In the genomic region with DNA sequence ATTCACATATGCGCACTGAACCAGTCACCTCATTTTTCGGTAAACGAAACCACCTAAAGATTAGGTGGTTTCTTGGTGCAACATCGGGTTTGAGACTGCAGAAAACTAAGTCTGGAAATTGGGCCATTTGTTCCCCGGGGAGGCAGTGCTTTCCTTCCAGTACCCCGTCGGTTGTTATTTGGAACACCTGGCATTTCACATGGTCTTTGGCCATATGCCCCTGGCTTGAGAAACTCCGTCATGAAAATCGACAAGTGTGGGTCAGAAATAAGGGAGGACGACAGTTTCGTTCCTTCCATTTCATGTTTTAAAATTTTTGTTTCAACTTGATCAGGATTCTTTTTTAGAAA, we compare ENCODE assay signal across 8 cellular contexts. TPM values are rescaled to one million over a fixed set of nuclear protein-coding genes. Genes with fewer than 3 reads are reported as not detected.
A peak's percentile ranks its signal among the peaks of the same experiment; 100 is the strongest.
DNase-seq lines count a peak whose midpoint lies in the region; ATAC-seq and TF ChIP-seq lines count a peak whose summit lies in the region.

No MANE protein-coding gene starts in this region.

- H3K4me3 ChIP-seq in GM08714 (ENCODE audit: low read length) (peak overlapping the region; percentile 61; the same call in 1 of the 2 replicates), right atrium auricular region (peak overlapping the region; percentile 53 to 55), rectal smooth muscle tissue (ENCODE audit: low read length) (peak overlapping the region; percentile 88)

- peaks cover 0 to 35% of the 10 kb centered on the region in 2 donors for H3K4me1 ChIP-seq in right atrium auricular region
- peaks cover 16% of the 10 kb centered on the region for H3K4me1 ChIP-seq in rectal smooth muscle tissue (ENCODE audit: control insufficient read depth, insufficient read depth, low read length)

- H3K27ac ChIP-seq in right atrium auricular region = peak overlapping the region; percentile 81 to 87
- peak overlapping the region; percentile 84 for H3K27ac ChIP-seq in rectal smooth muscle tissue (ENCODE audit: low read depth, low read length)

- no peaks in the 10 kb centered on the region for H3K9me3 ChIP-seq in T-helper 17 cell (ENCODE audit: control insufficient read depth, low read length, poor library complexity, severe bottlenecking)
- H3K9me3 ChIP-seq in right atrium auricular region = no peaks in the 10 kb centered on the region

- peaks cover 9% of the 10 kb centered on the region for H3K36me3 Mint-ChIP-seq in T-helper 17 cell (ENCODE audit: low read depth)

- peak overlapping the region; percentile 5 for H3K9ac ChIP-seq in rectal smooth muscle tissue (ENCODE audit: low read length)

- no peak for TF ChIP-seq CTCF in right atrium auricular region (IDR thresholded peaks at IDR 0.05)

- H3K36me3 ChIP-seq in right atrium auricular region = no peaks in the 10 kb centered on the region
- no peaks in the 10 kb centered on the region for H3K36me3 ChIP-seq in rectal smooth muscle tissue (ENCODE audit: control insufficient read depth, insufficient read depth, low read length)

- ATAC-seq in T-helper 17 cell (no peak), GM19455 (IDR thresholded peaks at IDR 0.05; ENCODE audit: unreplicated experiment) (no peak), HG03108 (IDR thresholded peaks at IDR 0.05; ENCODE audit: unreplicated experiment) (no peak)
- no peak for ATAC-seq in activated CD4-positive, CD25-positive, alpha-beta regulatory T cell treated with anti-CD3 and anti-CD28 coated beads, Interleukin-2, amount 50 U/mL, for 24 hours

- DNase-seq in T-helper 17 cell = no peak
- DNase-seq in right atrium auricular region (ENCODE audit: low spot score) = no peak
- no peak for DNase-seq in NCI-H82 treated with DMSO at 0.1 percent for 48 hours (lab: John Stamatoyannopoulos, UW; ENCODE audit: unreplicated experiment)

- peaks cover 71% of the 10 kb centered on the region for H3K27me3 Mint-ChIP-seq in T-helper 17 cell

- H3K4me1 Mint-ChIP-seq in T-helper 17 cell = peaks cover 21% of the 10 kb centered on the region

- H3K27me3 ChIP-seq in right atrium auricular region (no peaks in the 10 kb centered on the region), rectal smooth muscle tissue (ENCODE audit: control insufficient read depth, insufficient read depth, low read length) (no peaks in the 10 kb centered on the region)

- peak overlapping the region; percentile 87 for H3K4me3 Mint-ChIP-seq in T-helper 17 cell

- no peak overlapping the region for H3K27ac Mint-ChIP-seq in T-helper 17 cell

RNA-seq across cellular contexts. Expression of a gene that starts 0.5 kb away (rescaled TPM):
- under 1 TPM in 1 of 2 donors, not detected in 1; 0.32 TPM for total RNA-seq in T-helper 17 cell
- total RNA-seq in right atrium auricular region = 10 to 100 TPM; 36.0 to 38.2 TPM

Comparison
In these comparisons a context has a peak if more than half of its experiments do, and no peak if none do; other contexts are left out.
1. RNA of a gene that starts 0.5 kb away (total RNA-seq): 36.0 to 38.2 TPM in right atrium auricular region; 0.32 TPM in T-helper 17 cell; every median in the first group is over 10 times any median in the second.
2. Peak in every context shown above with its lines, with median percentiles within 50 percentile points of each other: H3K4me3 ChIP-seq.